1 cellular context compared by ENCODE assay signal in genomic region chr17:59527325-59527917, GRCh38.
A peak's percentile ranks its signal among the peaks of the same experiment; 100 is the strongest.
TF ChIP-seq lines count a peak whose summit lies in the region.

No MANE protein-coding gene starts in this region.

TF ChIP-seq in HCT116, 20 proteins besides CTCF, POLR2A, EP300 and RAD21:
- no peak for TF ChIP-seq EGR1 (IDR thresholded peaks at IDR 0.05; ENCODE audit: low read depth)
- 0 out of 2 replicates have a peak, but pooled peaks have one; percentile 29 for TF ChIP-seq SIN3A (IDR thresholded peaks at IDR 0.05; ENCODE audit: low read depth)
